In the genomic region with DNA sequence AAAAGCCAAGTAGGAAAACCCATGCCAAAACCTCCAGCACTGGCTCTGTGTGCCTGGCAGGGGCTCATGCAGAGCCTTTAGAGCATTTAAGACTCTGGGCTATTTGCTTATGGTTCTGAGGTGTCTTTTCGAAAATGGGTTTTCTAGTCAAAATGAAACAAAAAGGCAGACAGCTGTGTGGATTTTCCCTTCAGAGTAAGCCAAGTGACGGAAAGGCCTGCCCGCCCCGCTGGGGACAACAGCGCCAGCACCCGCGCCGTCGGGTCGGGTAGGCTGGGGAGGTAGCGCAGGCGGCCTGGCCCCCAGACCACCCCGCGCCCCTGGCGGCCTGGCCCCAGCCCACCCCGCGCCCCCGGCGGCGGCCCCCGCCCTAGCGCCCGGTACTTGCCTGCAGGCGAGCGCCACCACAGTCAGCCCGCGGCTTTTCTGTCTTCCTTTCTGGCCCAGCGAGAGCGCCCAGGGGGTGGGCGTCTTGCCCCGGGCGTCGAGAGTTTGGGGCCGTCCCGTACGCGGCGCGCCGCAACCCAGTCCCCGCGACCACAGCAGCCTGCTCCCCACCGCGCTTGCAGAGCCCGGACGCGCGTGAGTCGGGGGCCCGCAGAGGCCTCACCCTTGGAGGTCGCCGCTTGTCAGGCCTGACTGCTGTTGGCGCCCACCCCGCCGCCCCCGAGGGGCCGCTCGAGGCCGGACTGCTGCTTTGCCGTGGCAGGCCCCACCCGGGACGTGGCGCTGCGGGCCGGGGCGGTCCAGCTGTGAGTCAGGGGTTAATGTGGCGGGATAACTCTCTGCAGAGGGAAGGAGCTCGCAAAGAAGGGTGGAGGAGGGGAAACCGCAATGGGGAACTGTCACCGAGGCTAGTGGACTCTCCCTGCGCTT, we compare ENCODE assay signal across 1 cellular context.
TF ChIP-seq lines count a peak whose summit lies in the region.

A gene with protein sequence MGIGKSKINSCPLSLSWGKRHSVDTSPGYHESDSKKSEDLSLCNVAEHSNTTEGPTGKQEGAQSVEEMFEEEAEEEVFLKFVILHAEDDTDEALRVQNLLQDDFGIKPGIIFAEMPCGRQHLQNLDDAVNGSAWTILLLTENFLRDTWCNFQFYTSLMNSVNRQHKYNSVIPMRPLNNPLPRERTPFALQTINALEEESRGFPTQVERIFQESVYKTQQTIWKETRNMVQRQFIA (minus strand): TSS at position 771 of the 876 bp plus-strand sequence. CDS start 21,223 bp downstream, outside the sequence.

TF ChIP-seq in HepG2, 621 proteins besides CTCF, POLR2A, EP300 and RAD21 (continued from another document and continues in another):
- TF ChIP-seq, protein P1, sequence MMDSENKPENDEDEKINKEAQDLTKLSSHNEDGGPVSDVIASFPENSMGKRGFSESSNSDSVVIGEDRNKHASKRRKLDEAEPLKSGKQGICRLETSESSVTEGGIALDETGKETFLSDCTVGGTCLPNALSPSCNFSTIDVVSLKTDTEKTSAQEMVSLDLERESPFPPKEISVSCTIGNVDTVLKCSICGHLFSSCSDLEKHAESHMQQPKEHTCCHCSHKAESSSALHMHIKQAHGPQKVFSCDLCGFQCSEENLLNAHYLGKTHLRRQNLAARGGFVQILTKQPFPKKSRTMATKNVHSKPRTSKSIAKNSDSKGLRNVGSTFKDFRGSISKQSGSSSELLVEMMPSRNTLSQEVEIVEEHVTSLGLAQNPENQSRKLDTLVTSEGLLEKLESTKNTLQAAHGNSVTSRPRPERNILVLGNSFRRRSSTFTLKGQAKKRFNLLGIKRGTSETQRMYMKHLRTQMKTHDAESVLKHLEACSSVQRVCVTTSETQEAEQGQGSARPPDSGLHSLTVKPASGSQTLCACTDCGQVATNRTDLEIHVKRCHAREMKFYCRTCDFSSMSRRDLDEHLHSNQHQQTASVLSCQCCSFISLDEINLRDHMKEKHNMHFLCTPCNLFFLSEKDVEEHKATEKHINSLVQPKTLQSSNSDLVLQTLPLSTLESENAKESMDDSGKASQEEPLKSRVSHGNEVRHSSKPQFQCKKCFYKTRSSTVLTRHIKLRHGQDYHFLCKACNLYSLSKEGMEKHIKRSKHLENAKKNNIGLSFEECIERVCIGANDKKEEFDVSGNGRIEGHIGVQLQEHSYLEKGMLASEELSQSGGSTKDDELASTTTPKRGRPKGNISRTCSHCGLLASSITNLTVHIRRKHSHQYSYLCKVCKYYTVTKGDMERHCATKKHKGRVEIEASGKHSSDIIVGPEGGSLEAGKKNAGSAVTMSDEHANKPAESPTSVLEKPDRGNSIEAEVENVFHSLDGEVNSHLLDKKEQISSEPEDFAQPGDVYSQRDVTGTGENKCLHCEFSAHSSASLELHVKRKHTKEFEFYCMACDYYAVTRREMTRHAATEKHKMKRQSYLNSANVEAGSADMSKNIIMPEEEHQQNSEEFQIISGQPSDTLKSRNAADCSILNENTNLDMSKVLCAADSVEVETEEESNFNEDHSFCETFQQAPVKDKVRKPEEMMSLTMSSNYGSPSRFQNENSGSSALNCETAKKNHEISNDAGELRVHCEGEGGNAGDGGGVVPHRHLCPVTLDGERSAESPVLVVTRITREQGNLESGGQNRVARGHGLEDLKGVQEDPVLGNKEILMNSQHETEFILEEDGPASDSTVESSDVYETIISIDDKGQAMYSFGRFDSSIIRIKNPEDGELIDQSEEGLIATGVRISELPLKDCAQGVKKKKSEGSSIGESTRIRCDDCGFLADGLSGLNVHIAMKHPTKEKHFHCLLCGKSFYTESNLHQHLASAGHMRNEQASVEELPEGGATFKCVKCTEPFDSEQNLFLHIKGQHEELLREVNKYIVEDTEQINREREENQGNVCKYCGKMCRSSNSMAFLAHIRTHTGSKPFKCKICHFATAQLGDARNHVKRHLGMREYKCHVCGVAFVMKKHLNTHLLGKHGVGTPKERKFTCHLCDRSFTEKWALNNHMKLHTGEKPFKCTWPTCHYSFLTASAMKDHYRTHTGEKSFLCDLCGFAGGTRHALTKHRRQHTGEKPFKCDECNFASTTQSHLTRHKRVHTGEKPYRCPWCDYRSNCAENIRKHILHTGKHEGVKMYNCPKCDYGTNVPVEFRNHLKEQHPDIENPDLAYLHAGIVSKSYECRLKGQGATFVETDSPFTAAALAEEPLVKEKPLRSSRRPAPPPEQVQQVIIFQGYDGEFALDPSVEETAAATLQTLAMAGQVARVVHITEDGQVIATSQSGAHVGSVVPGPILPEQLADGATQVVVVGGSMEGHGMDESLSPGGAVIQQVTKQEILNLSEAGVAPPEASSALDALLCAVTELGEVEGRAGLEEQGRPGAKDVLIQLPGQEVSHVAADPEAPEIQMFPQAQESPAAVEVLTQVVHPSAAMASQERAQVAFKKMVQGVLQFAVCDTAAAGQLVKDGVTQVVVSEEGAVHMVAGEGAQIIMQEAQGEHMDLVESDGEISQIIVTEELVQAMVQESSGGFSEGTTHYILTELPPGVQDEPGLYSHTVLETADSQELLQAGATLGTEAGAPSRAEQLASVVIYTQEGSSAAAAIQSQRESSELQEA (CRISPR knock-in tag; IDR thresholded peaks at IDR 0.05; ENCODE audit: not compliant biosample characterization) = no peak
- TF ChIP-seq ZNF468 (CRISPR knock-in tag; IDR thresholded peaks at IDR 0.05) (no peak), ZNF343 (CRISPR knock-in tag; IDR thresholded peaks at IDR 0.05) (no peak), ZNF224 (CRISPR knock-in tag; IDR thresholded peaks at IDR 0.05) (no peak), HOXA3 (CRISPR knock-in tag; IDR thresholded peaks at IDR 0.05) (no peak), ZNF777 (CRISPR knock-in tag; IDR thresholded peaks at IDR 0.05) (peak; percentile 88), ZNF496 (CRISPR knock-in tag; IDR thresholded peaks at IDR 0.05; ENCODE audit: insufficient replicate concordance) (no peak)
- TF ChIP-seq, protein P2, sequence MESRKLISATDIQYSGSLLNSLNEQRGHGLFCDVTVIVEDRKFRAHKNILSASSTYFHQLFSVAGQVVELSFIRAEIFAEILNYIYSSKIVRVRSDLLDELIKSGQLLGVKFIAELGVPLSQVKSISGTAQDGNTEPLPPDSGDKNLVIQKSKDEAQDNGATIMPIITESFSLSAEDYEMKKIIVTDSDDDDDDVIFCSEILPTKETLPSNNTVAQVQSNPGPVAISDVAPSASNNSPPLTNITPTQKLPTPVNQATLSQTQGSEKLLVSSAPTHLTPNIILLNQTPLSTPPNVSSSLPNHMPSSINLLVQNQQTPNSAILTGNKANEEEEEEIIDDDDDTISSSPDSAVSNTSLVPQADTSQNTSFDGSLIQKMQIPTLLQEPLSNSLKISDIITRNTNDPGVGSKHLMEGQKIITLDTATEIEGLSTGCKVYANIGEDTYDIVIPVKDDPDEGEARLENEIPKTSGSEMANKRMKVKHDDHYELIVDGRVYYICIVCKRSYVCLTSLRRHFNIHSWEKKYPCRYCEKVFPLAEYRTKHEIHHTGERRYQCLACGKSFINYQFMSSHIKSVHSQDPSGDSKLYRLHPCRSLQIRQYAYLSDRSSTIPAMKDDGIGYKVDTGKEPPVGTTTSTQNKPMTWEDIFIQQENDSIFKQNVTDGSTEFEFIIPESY (CRISPR knock-in tag; IDR thresholded peaks at IDR 0.05) = peak; percentile 85
- TF ChIP-seq, protein P3, sequence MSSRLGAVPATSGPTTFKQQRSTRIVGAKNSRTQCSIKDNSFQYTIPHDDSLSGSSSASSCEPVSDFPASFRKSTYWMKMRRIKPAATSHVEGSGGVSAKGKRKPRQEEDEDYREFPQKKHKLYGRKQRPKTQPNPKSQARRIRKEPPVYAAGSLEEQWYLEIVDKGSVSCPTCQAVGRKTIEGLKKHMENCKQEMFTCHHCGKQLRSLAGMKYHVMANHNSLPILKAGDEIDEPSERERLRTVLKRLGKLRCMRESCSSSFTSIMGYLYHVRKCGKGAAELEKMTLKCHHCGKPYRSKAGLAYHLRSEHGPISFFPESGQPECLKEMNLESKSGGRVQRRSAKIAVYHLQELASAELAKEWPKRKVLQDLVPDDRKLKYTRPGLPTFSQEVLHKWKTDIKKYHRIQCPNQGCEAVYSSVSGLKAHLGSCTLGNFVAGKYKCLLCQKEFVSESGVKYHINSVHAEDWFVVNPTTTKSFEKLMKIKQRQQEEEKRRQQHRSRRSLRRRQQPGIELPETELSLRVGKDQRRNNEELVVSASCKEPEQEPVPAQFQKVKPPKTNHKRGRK (CRISPR knock-in tag; IDR thresholded peaks at IDR 0.05) = no peak
- TF ChIP-seq, protein P4, sequence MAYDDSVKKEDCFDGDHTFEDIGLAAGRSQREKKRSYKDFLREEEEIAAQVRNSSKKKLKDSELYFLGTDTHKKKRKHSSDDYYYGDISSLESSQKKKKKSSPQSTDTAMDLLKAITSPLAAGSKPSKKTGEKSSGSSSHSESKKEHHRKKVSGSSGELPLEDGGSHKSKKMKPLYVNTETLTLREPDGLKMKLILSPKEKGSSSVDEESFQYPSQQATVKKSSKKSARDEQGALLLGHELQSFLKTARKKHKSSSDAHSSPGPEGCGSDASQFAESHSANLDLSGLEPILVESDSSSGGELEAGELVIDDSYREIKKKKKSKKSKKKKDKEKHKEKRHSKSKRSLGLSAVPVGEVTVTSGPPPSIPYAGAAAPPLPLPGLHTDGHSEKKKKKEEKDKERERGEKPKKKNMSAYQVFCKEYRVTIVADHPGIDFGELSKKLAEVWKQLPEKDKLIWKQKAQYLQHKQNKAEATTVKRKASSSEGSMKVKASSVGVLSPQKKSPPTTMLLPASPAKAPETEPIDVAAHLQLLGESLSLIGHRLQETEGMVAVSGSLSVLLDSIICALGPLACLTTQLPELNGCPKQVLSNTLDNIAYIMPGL (CRISPR knock-in tag; IDR thresholded peaks at IDR 0.05; ENCODE audit: borderline replicate concordance in 1 of 2, low read depth in 1 of 2) = 0 out of 4 replicates have a peak, but pooled peaks of 1 of the 2 experiments have one; percentile 21
- TF ChIP-seq, protein P5, sequence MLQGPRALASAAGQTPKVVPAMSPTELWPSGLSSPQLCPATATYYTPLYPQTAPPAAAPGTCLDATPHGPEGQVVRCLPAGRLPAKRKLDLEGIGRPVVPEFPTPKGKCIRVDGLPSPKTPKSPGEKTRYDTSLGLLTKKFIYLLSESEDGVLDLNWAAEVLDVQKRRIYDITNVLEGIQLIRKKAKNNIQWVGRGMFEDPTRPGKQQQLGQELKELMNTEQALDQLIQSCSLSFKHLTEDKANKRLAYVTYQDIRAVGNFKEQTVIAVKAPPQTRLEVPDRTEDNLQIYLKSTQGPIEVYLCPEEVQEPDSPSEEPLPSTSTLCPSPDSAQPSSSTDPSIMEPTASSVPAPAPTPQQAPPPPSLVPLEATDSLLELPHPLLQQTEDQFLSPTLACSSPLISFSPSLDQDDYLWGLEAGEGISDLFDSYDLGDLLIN (CRISPR knock-in tag; IDR thresholded peaks at IDR 0.05; ENCODE audit: borderline replicate concordance) = no peak
- TF ChIP-seq, protein P6, sequence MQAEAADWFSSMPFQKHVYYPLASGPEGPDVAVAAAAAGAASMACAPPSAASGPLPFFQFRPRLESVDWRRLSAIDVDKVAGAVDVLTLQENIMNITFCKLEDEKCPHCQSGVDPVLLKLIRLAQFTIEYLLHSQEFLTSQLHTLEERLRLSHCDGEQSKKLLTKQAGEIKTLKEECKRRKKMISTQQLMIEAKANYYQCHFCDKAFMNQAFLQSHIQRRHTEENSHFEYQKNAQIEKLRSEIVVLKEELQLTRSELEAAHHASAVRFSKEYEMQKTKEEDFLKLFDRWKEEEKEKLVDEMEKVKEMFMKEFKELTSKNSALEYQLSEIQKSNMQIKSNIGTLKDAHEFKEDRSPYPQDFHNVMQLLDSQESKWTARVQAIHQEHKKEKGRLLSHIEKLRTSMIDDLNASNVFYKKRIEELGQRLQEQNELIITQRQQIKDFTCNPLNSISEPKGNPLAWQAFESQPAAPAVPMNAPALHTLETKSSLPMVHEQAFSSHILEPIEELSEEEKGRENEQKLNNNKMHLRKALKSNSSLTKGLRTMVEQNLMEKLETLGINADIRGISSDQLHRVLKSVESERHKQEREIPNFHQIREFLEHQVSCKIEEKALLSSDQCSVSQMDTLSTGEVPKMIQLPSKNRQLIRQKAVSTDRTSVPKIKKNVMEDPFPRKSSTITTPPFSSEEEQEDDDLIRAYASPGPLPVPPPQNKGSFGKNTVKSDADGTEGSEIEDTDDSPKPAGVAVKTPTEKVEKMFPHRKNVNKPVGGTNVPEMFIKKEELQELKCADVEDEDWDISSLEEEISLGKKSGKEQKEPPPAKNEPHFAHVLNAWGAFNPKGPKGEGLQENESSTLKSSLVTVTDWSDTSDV (CRISPR knock-in tag; IDR thresholded peaks at IDR 0.05) = no peak
- TF ChIP-seq, protein P7, sequence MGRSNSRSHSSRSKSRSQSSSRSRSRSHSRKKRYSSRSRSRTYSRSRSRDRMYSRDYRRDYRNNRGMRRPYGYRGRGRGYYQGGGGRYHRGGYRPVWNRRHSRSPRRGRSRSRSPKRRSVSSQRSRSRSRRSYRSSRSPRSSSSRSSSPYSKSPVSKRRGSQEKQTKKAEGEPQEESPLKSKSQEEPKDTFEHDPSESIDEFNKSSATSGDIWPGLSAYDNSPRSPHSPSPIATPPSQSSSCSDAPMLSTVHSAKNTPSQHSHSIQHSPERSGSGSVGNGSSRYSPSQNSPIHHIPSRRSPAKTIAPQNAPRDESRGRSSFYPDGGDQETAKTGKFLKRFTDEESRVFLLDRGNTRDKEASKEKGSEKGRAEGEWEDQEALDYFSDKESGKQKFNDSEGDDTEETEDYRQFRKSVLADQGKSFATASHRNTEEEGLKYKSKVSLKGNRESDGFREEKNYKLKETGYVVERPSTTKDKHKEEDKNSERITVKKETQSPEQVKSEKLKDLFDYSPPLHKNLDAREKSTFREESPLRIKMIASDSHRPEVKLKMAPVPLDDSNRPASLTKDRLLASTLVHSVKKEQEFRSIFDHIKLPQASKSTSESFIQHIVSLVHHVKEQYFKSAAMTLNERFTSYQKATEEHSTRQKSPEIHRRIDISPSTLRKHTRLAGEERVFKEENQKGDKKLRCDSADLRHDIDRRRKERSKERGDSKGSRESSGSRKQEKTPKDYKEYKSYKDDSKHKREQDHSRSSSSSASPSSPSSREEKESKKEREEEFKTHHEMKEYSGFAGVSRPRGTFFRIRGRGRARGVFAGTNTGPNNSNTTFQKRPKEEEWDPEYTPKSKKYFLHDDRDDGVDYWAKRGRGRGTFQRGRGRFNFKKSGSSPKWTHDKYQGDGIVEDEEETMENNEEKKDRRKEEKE (IDR thresholded peaks at IDR 0.05) = no peak
- TF ChIP-seq, protein P8, sequence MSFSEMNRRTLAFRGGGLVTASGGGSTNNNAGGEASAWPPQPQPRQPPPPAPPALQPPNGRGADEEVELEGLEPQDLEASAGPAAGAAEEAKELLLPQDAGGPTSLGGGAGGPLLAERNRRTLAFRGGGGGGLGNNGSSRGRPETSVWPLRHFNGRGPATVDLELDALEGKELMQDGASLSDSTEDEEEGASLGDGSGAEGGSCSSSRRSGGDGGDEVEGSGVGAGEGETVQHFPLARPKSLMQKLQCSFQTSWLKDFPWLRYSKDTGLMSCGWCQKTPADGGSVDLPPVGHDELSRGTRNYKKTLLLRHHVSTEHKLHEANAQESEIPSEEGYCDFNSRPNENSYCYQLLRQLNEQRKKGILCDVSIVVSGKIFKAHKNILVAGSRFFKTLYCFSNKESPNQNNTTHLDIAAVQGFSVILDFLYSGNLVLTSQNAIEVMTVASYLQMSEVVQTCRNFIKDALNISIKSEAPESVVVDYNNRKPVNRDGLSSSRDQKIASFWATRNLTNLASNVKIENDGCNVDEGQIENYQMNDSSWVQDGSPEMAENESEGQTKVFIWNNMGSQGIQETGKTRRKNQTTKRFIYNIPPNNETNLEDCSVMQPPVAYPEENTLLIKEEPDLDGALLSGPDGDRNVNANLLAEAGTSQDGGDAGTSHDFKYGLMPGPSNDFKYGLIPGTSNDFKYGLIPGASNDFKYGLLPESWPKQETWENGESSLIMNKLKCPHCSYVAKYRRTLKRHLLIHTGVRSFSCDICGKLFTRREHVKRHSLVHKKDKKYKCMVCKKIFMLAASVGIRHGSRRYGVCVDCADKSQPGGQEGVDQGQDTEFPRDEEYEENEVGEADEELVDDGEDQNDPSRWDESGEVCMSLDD (CRISPR knock-in tag; IDR thresholded peaks at IDR 0.05; ENCODE audit: borderline replicate concordance) = no peak
- TF ChIP-seq, protein P9, sequence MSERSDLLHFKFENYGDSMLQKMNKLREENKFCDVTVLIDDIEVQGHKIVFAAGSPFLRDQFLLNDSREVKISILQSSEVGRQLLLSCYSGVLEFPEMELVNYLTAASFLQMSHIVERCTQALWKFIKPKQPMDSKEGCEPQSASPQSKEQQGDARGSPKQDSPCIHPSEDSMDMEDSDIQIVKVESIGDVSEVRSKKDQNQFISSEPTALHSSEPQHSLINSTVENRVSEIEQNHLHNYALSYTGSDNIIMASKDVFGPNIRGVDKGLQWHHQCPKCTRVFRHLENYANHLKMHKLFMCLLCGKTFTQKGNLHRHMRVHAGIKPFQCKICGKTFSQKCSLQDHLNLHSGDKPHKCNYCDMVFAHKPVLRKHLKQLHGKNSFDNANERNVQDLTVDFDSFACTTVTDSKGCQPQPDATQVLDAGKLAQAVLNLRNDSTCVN (CRISPR knock-in tag; IDR thresholded peaks at IDR 0.05; ENCODE audit: borderline replicate concordance) = no peak
